13 cellular contexts compared by ENCODE assay signal in the genomic region with DNA sequence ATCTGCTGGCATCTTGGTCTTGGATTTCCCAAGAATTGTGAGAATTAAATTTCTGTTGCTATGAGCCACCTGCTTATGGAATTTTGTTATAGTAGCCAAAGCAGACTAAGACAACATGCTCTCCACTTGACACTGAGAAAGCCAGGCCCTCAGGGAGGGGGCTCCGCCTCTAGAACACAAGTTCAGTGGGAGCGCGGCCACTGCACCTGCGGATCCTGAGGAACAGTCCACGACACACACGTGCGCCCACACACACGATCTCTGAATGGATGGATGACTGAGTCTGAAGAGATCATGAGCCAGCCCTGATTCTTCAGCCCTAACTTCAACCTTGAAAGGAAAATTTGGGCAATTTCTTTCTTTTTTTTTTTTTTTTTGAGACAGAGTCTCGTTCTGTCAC.
"Had no signal": no experiment of that assay in that cellular context is flagged by ENCODE, and none has a peak within 500 bp of the region (broad histone marks: within the 10 kb centered on the region; RNA-seq: fewer than 3 reads in every experiment).

No MANE protein-coding gene starts in this region.

- H3K4me3 ChIP-seq: coronary artery, left ventricle myocardium inferior, right atrium auricular region, testis, uterus had no signal

- H3K27me3 ChIP-seq: right atrium auricular region, testis, uterus had no signal

- H3K36me3 Mint-ChIP-seq: activated CD4-positive, alpha-beta memory T cell treated with anti-CD3 and anti-CD28 coated beads for 36 hours had no signal

- ATAC-seq: stimulated activated naive CD8-positive, alpha-beta T cell treated with anti-CD3 and anti-CD28 coated beads, Interleukin-15, Interleukin-2, amounts not matched to agents 100 U/mL and 50 U/mL, for 24 hours; T-helper 17 cell had no signal

- H3K9me3 Mint-ChIP-seq: activated CD4-positive, alpha-beta memory T cell treated with anti-CD3 and anti-CD28 coated beads for 36 hours had no signal

- H3K4me3 Mint-ChIP-seq: activated CD4-positive, alpha-beta memory T cell treated with anti-CD3 and anti-CD28 coated beads for 36 hours; T-helper 17 cell had no signal

- H3K9me3 ChIP-seq: left ventricle myocardium inferior, right atrium auricular region, testis, uterus had no signal

- H3K36me3 ChIP-seq: uterus had no signal

- H3K27ac Mint-ChIP-seq: activated CD4-positive, alpha-beta memory T cell treated with anti-CD3 and anti-CD28 coated beads for 36 hours; T-helper 17 cell had no signal

- DNase-seq: activated CD4-positive, alpha-beta memory T cell treated with anti-CD3 and anti-CD28 coated beads for 36 hours; activated naive CD4-positive, alpha-beta T cell; activated T-cell treated with anti-CD3 and anti-CD28 coated beads, Interleukin-2, amount 50 U/mL, for 48 hours; effector CD4-positive, alpha-beta T cell; kidney; left ventricle myocardium inferior; posterior cingulate gyrus; stimulated activated naive CD8-positive, alpha-beta T cell treated with anti-CD3 and anti-CD28 coated beads, Interleukin-15, Interleukin-2, amounts not matched to agents 100 U/mL and 50 U/mL, for 24 hours; T-helper 17 cell; testis; uterus had no signal

- H3K27ac ChIP-seq: testis had no signal

- H3K4me1 Mint-ChIP-seq: T-helper 17 cell had no signal
